Comparison of ENCODE assay signal across 1 cellular context in genomic region chr19:14437578-14438140, GRCh38.
TF ChIP-seq lines count a peak whose summit lies in the region.

No MANE protein-coding gene starts in this region.

TF ChIP-seq in HepG2, 621 proteins besides CTCF, POLR2A, EP300 and RAD21:
- TF ChIP-seq ZNF121 (CRISPR knock-in tag; IDR thresholded peaks at IDR 0.05), result peak; percentile 57; the same call in 1 of the 2 replicates
- TF ChIP-seq ZNF484 (CRISPR knock-in tag; IDR thresholded peaks at IDR 0.05; ENCODE audit: borderline replicate concordance, low read depth), result no peak
- no peak for TF ChIP-seq ZNF317 (CRISPR knock-in tag; IDR thresholded peaks at IDR 0.05)
